In the genomic region with DNA sequence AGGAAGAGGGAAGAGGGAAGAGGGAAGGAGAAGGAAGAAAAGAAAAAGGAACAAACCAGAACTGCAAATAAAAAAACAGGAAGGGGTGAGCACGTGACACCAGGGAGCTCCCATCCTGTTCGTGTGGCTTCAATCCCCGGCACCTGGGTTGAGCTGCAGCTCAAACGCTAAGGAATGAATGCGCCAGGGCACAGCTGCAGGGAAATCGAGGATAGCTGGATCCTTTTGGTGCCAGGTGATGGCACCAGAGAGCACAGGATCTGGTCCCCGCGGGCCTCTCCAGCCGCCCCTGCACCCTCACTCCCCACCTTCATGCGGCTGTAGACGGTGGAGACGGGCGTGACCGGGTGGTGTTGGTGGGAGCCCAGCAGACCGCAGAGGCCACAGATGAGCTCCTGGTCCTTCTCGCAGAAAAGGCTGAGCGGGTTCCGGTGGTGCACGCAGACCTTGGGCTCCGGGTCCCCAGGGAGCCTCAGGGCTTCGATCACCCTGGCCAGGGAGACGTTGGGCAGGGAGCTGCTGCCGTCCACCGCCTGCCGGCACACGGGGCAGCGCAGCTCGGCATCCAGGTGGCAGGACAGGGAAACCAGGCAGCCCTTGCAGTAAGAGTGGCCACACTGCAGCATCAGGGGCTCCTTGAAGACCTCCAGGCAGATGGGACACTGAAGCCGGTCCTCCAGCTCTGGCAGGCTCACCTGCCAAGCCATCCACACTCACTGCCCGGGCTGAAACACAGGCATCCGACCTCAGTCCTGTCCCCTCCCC, we compare ENCODE assay signal across 8 cellular contexts. TPM values are rescaled to one million over a fixed set of nuclear protein-coding genes. Genes with fewer than 3 reads are reported as not detected.
DNase-seq lines count a peak whose midpoint lies in the region; ATAC-seq lines count a peak whose summit lies in the region.
"Not testable (repeated sequence)": the region's sequence is repeated elsewhere in the genome, so short reads cannot be mapped to it uniquely, and the experiment has no call there.

No MANE protein-coding gene starts in this region.

- H3K4ac ChIP-seq in mesendoderm (ENCODE audit: low read depth, low read length): not testable (repeated sequence)

- H3K9ac ChIP-seq in mesendoderm (ENCODE audit: low read length): not testable (repeated sequence)

- H4K5ac ChIP-seq in mesendoderm (ENCODE audit: low read length): not testable (repeated sequence)

- not testable (repeated sequence) for H3K9me3 Mint-ChIP-seq in activated T-helper 1 cell treated with anti-CD3 and anti-CD28 coated beads, Interleukin-12 subunit alpha, Interleukin-12 subunit beta, Interleukin-2, Interleukin-4 antibody, amounts not matched to agents 30 ng/mL and 10 ng/mL and 1 ng/mL, durations not matched to agents 14 hours and 24 hours and 36 hours

- not testable (repeated sequence) for H3K36me3 Mint-ChIP-seq in activated T-helper 1 cell treated with anti-CD3 and anti-CD28 coated beads, Interleukin-12 subunit alpha, Interleukin-12 subunit beta, Interleukin-2, Interleukin-4 antibody, amounts not matched to agents 30 ng/mL and 10 ng/mL and 1 ng/mL, durations not matched to agents 14 hours and 24 hours and 36 hours (ENCODE audit: low read depth)

- not testable (repeated sequence) for H3K27ac ChIP-seq in SJCRH30; mesendoderm (ENCODE audit: low read depth, low read length)

- H3K4me2 ChIP-seq in mesendoderm (ENCODE audit: low read length): not testable (repeated sequence)

- WGBS in mesendoderm (ENCODE audit: extremely low coverage, insufficient coverage, low lambda C conversion rate): no CpG with 5 or more reads among the region's 31 CpGs

- peak in 8 of 14 donors; percentile 3 to 31 (median 20) for DNase-seq in C1 segment of cervical spinal cord (lab: John Stamatoyannopoulos, UW)
- peak; percentile 81 for DNase-seq in NCI-H1092 treated with DMSO at 0.1 percent for 48 hours (lab: John Stamatoyannopoulos, UW)
- DNase-seq in SJCRH30: peak; percentile 61 to 75
- peak; percentile 16 for DNase-seq in activated T-helper 1 cell treated with anti-CD3 and anti-CD28 coated beads, Interleukin-12 subunit alpha, Interleukin-12 subunit beta, Interleukin-2, Interleukin-4 antibody, amounts not matched to agents 30 ng/mL and 10 ng/mL and 1 ng/mL, durations not matched to agents 14 hours and 24 hours and 36 hours (ENCODE audit: low spot score)
- DNase-seq in mesendoderm: peak; percentile 86
- peak; percentile 14 to 49 (median 33) for DNase-seq in stimulated activated CD4-positive, alpha-beta T cell treated with anti-CD3 and anti-CD28 coated beads, TNF-alpha, amount 100 ng/mL, for 24 hours (ENCODE audit: low read depth in 3 of 3)

- not testable (repeated sequence) for H4K8ac ChIP-seq in mesendoderm (ENCODE audit: low read depth, low read length)

- H3K23ac ChIP-seq in mesendoderm (ENCODE audit: low read length): not testable (repeated sequence)

- intact Hi-C loops in activated T-helper 1 cell treated with anti-CD3 and anti-CD28 coated beads, Interleukin-12 subunit alpha, Interleukin-12 subunit beta, Interleukin-2, Interleukin-4 antibody, amounts not matched to agents 30 ng/mL and 10 ng/mL and 1 ng/mL, durations not matched to agents 14 hours and 24 hours and 36 hours (cut with micrococcal nuclease): loop anchor here (1.0 to 5.0 kb wide), 2 partner anchors 128 to 403 kb away; no protein-coding TSS in a partner anchor

- not testable (repeated sequence) for H3K9me3 ChIP-seq in SJCRH30 (replicated peaks)

- H3K79me1 ChIP-seq in mesendoderm (ENCODE audit: low read length): not testable (repeated sequence)

- ATAC-seq in GM21717 (IDR thresholded peaks at IDR 0.05; ENCODE audit: unreplicated experiment) (peak; percentile 62), esophagus mucosa (peak; percentile 68)

- not testable (repeated sequence) for H3K4me1 ChIP-seq in SJCRH30; mesendoderm (ENCODE audit: control insufficient read depth, low read depth, low read length)

- H3K4me1 Mint-ChIP-seq in activated T-helper 1 cell treated with anti-CD3 and anti-CD28 coated beads, Interleukin-12 subunit alpha, Interleukin-12 subunit beta, Interleukin-2, Interleukin-4 antibody, amounts not matched to agents 30 ng/mL and 10 ng/mL and 1 ng/mL, durations not matched to agents 14 hours and 24 hours and 36 hours (ENCODE audit: low read depth): not testable (repeated sequence)

- H3K79me2 ChIP-seq in mesendoderm (ENCODE audit: control insufficient read depth, insufficient read depth, low read length): not testable (repeated sequence)

- not testable (repeated sequence) for H2AK5ac ChIP-seq in mesendoderm (ENCODE audit: low read length)

- not testable (repeated sequence) for H3K27ac Mint-ChIP-seq in activated T-helper 1 cell treated with anti-CD3 and anti-CD28 coated beads, Interleukin-12 subunit alpha, Interleukin-12 subunit beta, Interleukin-2, Interleukin-4 antibody, amounts not matched to agents 30 ng/mL and 10 ng/mL and 1 ng/mL, durations not matched to agents 14 hours and 24 hours and 36 hours

- not testable (repeated sequence) for H3K27me3 Mint-ChIP-seq in activated T-helper 1 cell treated with anti-CD3 and anti-CD28 coated beads, Interleukin-12 subunit alpha, Interleukin-12 subunit beta, Interleukin-2, Interleukin-4 antibody, amounts not matched to agents 30 ng/mL and 10 ng/mL and 1 ng/mL, durations not matched to agents 14 hours and 24 hours and 36 hours (ENCODE audit: insufficient read depth)

- peak overlapping the region; percentile 68 for H3K4me3 Mint-ChIP-seq in activated T-helper 1 cell treated with anti-CD3 and anti-CD28 coated beads, Interleukin-12 subunit alpha, Interleukin-12 subunit beta, Interleukin-2, Interleukin-4 antibody, amounts not matched to agents 30 ng/mL and 10 ng/mL and 1 ng/mL, durations not matched to agents 14 hours and 24 hours and 36 hours

- H2BK120ac ChIP-seq in mesendoderm (ENCODE audit: low read depth, low read length): not testable (repeated sequence)

- not testable (repeated sequence) for H3K18ac ChIP-seq in mesendoderm (ENCODE audit: low read length)

- not testable (repeated sequence) for H2BK5ac ChIP-seq in mesendoderm (ENCODE audit: low read length)

- not testable (repeated sequence) for H3K4me3 ChIP-seq in SJCRH30; mesendoderm (ENCODE audit: low read length)

- H2BK15ac ChIP-seq in mesendoderm (replicated peaks; ENCODE audit: low read depth): not testable (repeated sequence)

- H3K36me3 ChIP-seq in SJCRH30; mesendoderm (ENCODE audit: control insufficient read depth, insufficient read depth, low read length): not testable (repeated sequence)

- not testable (repeated sequence) for H3K27me3 ChIP-seq in SJCRH30; mesendoderm (ENCODE audit: insufficient read depth, low read length, poor library complexity)

- H3K56ac ChIP-seq in mesendoderm (ENCODE audit: low read length): peak overlapping the region; percentile 0

RNA-seq across cellular contexts. Expression of a gene that starts 3.6 kb away (rescaled TPM):
- not detected in 2 replicates for total RNA-seq in SJCRH30 (2014; rRNA removed; shearing (Covaris generic))
- not detected in 2 replicates for total RNA-seq in activated T-helper 1 cell treated with anti-CD3 and anti-CD28 coated beads, Interleukin-12 subunit alpha, Interleukin-12 subunit beta, Interleukin-2, Interleukin-4 antibody, amounts not matched to agents 30 ng/mL and 10 ng/mL and 1 ng/mL, durations not matched to agents 14 hours and 24 hours and 36 hours
- not detected for total RNA-seq in esophagus mucosa
- 0.13 TPM for polyA plus RNA-seq in mesendoderm (2013, experiment 1 of 2)
- polyA plus RNA-seq in mesendoderm (2013, experiment 2 of 2): 0.06 TPM

RNA-seq across cellular contexts. Expression of a gene that starts 3.7 kb away (rescaled TPM):
- total RNA-seq in SJCRH30 (2014; rRNA removed; shearing (Covaris generic)): not detected in 2 replicates
- total RNA-seq in activated T-helper 1 cell treated with anti-CD3 and anti-CD28 coated beads, Interleukin-12 subunit alpha, Interleukin-12 subunit beta, Interleukin-2, Interleukin-4 antibody, amounts not matched to agents 30 ng/mL and 10 ng/mL and 1 ng/mL, durations not matched to agents 14 hours and 24 hours and 36 hours: not detected in 2 replicates
- not detected for total RNA-seq in esophagus mucosa
- 0.07 TPM for polyA plus RNA-seq in mesendoderm (2013, experiment 1 of 2)
- polyA plus RNA-seq in mesendoderm (2013, experiment 2 of 2): 0.06 TPM

RNA-seq across cellular contexts. Expression of a gene that starts 15.6 kb away (rescaled TPM):
- 6.8 and 7.5 TPM in 2 replicates for total RNA-seq in SJCRH30 (2014; rRNA removed; shearing (Covaris generic))
- 70.3 and 74.8 TPM in 2 replicates for total RNA-seq in activated T-helper 1 cell treated with anti-CD3 and anti-CD28 coated beads, Interleukin-12 subunit alpha, Interleukin-12 subunit beta, Interleukin-2, Interleukin-4 antibody, amounts not matched to agents 30 ng/mL and 10 ng/mL and 1 ng/mL, durations not matched to agents 14 hours and 24 hours and 36 hours
- total RNA-seq in esophagus mucosa: 22.1 TPM
- 35.1 TPM for polyA plus RNA-seq in mesendoderm (2013, experiment 1 of 2)
- 36.4 TPM for polyA plus RNA-seq in mesendoderm (2013, experiment 2 of 2)

Comparison
In these comparisons a context has a peak if more than half of its experiments do, and no peak if none do; other contexts are left out.
1. DNase-seq: peak in every context shown above with its lines; median percentile 86 in mesendoderm; 81 in NCI-H1092 treated with DMSO at 0.1 percent for 48 hours; 68 in SJCRH30; 33 in stimulated activated CD4-positive, alpha-beta T cell treated with anti-CD3 and anti-CD28 coated beads, TNF-alpha, amount 100 ng/mL, for 24 hours; 20 in C1 segment of cervical spinal cord; 16 in activated T-helper 1 cell treated with anti-CD3 and anti-CD28 coated beads, Interleukin-12 subunit alpha, Interleukin-12 subunit beta, Interleukin-2, Interleukin-4 antibody, amounts not matched to agents 30 ng/mL and 10 ng/mL and 1 ng/mL, durations not matched to agents 14 hours and 24 hours and 36 hours.